Comparison of ENCODE assay signal across 20 cellular contexts in genomic region chr12:64042901-64043300, GRCh38.
A peak's percentile ranks its signal among the peaks of the same experiment; 100 is the strongest.
DNase-seq lines count a peak whose midpoint lies in the region; ATAC-seq, FAIRE-seq and TF ChIP-seq lines count a peak whose summit lies in the region.
"Had no signal": no experiment of that assay in that cellular context is flagged by ENCODE, and none has a peak within 500 bp of the region (broad histone marks: within the 10 kb centered on the region; RNA-seq: fewer than 3 reads in every experiment).

No MANE protein-coding gene starts in this region.

- TF ChIP-seq CTCF in AG09319 (IDR thresholded peaks at IDR 0.05; ENCODE audit: low read depth, low read length) = no peak
- TF ChIP-seq CTCF in nephron progenitor cell (IDR thresholded peaks at IDR 0.05) = no peak

- FAIRE-seq in urothelium cell line (lab: Jason Lieb, UNC) = no peak
- FAIRE-seq: GM12891 had no signal

- H3K27ac Mint-ChIP-seq in nephron progenitor cell = peak overlapping the region; percentile 8
- H3K27ac Mint-ChIP-seq: activated CD4-positive, alpha-beta T cell treated with anti-CD3 and anti-CD28 coated beads, Interleukin-2, amount 10 ng/mL, durations not matched to agents 24 days and 14 days; effector memory CD8-positive, alpha-beta T cell; stimulated activated naive CD8-positive, alpha-beta T cell treated with anti-CD3 and anti-CD28 coated beads, Interleukin-15, amount 100 ng/mL, for 72 hours had no signal

- no peaks in the 10 kb centered on the region for H3K27me3 Mint-ChIP-seq in nephron progenitor cell (ENCODE audit: low read depth, poor library complexity)
- H3K27me3 Mint-ChIP-seq: activated CD4-positive, alpha-beta T cell treated with anti-CD3 and anti-CD28 coated beads, Interleukin-2, amount 10 ng/mL, durations not matched to agents 24 days and 14 days had no signal

- no peak for ATAC-seq in GM19463 (IDR thresholded peaks at IDR 0.05; ENCODE audit: unreplicated experiment)
- ATAC-seq: effector memory CD8-positive, alpha-beta T cell; foreskin keratinocyte; left colon; sciatic nerve; stimulated activated naive CD8-positive, alpha-beta T cell treated with anti-CD3 and anti-CD28 coated beads, Interleukin-15, amount 100 ng/mL, for 72 hours had no signal

- H3K9me3 Mint-ChIP-seq in nephron progenitor cell = no peaks in the 10 kb centered on the region
- H3K9me3 Mint-ChIP-seq: activated CD4-positive, alpha-beta T cell treated with anti-CD3 and anti-CD28 coated beads, Interleukin-2, amount 10 ng/mL, durations not matched to agents 24 days and 14 days; stimulated activated naive CD8-positive, alpha-beta T cell treated with anti-CD3 and anti-CD28 coated beads, Interleukin-15, amount 100 ng/mL, for 72 hours had no signal

- H3K4me3 Mint-ChIP-seq in nephron progenitor cell = no peak overlapping the region
- H3K4me3 Mint-ChIP-seq: activated CD4-positive, alpha-beta T cell treated with anti-CD3 and anti-CD28 coated beads, Interleukin-2, amount 10 ng/mL, durations not matched to agents 24 days and 14 days; effector memory CD8-positive, alpha-beta T cell; stimulated activated naive CD8-positive, alpha-beta T cell treated with anti-CD3 and anti-CD28 coated beads, Interleukin-15, amount 100 ng/mL, for 72 hours had no signal

- H3K4me1 Mint-ChIP-seq in nephron progenitor cell = peaks cover 11% of the 10 kb centered on the region
- H3K4me1 Mint-ChIP-seq: activated CD4-positive, alpha-beta T cell treated with anti-CD3 and anti-CD28 coated beads, Interleukin-2, amount 10 ng/mL, durations not matched to agents 24 days and 14 days; stimulated activated naive CD8-positive, alpha-beta T cell treated with anti-CD3 and anti-CD28 coated beads, Interleukin-15, amount 100 ng/mL, for 72 hours had no signal

- DNase-seq in AG09319 (ENCODE audit: extremely low read depth, low read depth) (peak; percentile 91), LHCN-M2 (ENCODE audit: low read depth) (peak; percentile 51), dedifferentiated amniotic fluid mesenchymal stem cell (ENCODE audit: extremely low spot score) (peak; percentile 61), nephron progenitor cell (no peak), urothelium cell line (ENCODE audit: low spot score) (no peak), HUDEP-2 (lab: John Stamatoyannopoulos, UW; ENCODE audit: unreplicated experiment in 76 of 76) (no peak)
- DNase-seq in activated effector memory CD4-positive, alpha-beta T cell treated with anti-CD3 and anti-CD28 coated beads, Interleukin-2, amount 50 U/mL, for 16 hours = no peak
- DNase-seq: activated CD4-positive, alpha-beta T cell treated with anti-CD3 and anti-CD28 coated beads, Interleukin-2, amount 10 ng/mL, durations not matched to agents 24 days and 14 days; caudate nucleus; effector memory CD8-positive, alpha-beta T cell; foreskin keratinocyte; left colon; MG63; NCI-H1694; NCI-H345; stimulated activated naive CD8-positive, alpha-beta T cell treated with anti-CD3 and anti-CD28 coated beads, Interleukin-15, amount 100 ng/mL, for 72 hours; upper lobe of left lung had no signal

- H3K36me3 Mint-ChIP-seq in nephron progenitor cell (ENCODE audit: low read depth) = no peaks in the 10 kb centered on the region

Comparison
In these comparisons a context has a peak if more than half of its experiments do, and no peak if none do; other contexts are left out.
1. DNase-seq: peak in AG09319 (single experiment), LHCN-M2 (single experiment) and dedifferentiated amniotic fluid mesenchymal stem cell (single experiment); none in nephron progenitor cell (single experiment), activated effector memory CD4-positive, alpha-beta T cell treated with anti-CD3 and anti-CD28 coated beads, Interleukin-2, amount 50 U/mL, for 16 hours (single experiment), urothelium cell line (single experiment) and HUDEP-2 (0 of 76).